ENCODE assay signal across 24 cellular contexts in the genomic region with DNA sequence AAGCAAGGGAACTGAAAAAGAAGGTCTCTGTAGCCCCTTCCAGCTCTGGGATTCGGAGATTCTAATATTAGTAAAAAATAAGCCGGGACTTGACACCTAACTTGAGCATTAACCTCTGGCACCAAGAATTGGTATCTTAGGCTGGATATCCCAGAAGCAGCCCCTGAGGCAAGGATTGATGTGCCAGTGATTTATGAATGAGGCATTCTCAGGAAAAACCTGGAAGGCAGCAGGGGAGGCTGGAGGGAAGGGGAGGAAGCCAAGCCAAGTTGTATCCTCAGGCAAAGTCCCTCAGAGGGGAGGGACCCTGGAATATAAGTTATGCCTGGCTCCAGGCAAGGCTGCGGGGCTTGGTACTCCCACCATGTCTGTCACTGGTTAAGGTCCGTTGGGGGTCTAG. TPM values are rescaled to one million over a fixed set of nuclear protein-coding genes. Genes with fewer than 3 reads are reported as not detected.
A peak's percentile ranks its signal among the peaks of the same experiment; 100 is the strongest.
DNase-seq lines count a peak whose midpoint lies in the region; ATAC-seq, FAIRE-seq and TF ChIP-seq lines count a peak whose summit lies in the region.
"Had no signal": no experiment of that assay in that cellular context is flagged by ENCODE, and none has a peak within 500 bp of the region (broad histone marks: within the 10 kb centered on the region; RNA-seq: fewer than 3 reads in every experiment).

No MANE protein-coding gene starts in this region.

- FAIRE-seq in kidney (lab: Jason Lieb, UNC): no peak
- FAIRE-seq: A204.1, GM12891, RCC 7860 had no signal

- H3K36me3 ChIP-seq in BLaER1 treated with 17β-estradiol and CSF1 and Interleukin-3, amounts not matched to agents 10 nM and 100 nM: peaks cover 54 to 100% (median 99%) of the 10 kb centered on the region in 11 experiments
- H3K36me3 ChIP-seq in kidney (ENCODE audit: control insufficient read depth in 1 of 2, insufficient read depth in 2 of 2, low read length in 2 of 2): no peaks in the 10 kb centered on the region
- peaks cover 0 to 85% (median 19%) of the 10 kb centered on the region in 6 donors for H3K36me3 ChIP-seq in spleen
- H3K36me3 ChIP-seq in lower lobe of right lung: peaks cover 42% of the 10 kb centered on the region
- H3K36me3 ChIP-seq in HAP-1 (replicated peaks): no peaks in the 10 kb centered on the region
- H3K36me3 ChIP-seq: BE2C, SJSA1 had no signal

- H3K4me1 ChIP-seq in BLaER1 treated with 17β-estradiol and CSF1 and Interleukin-3, amounts not matched to agents 10 nM and 100 nM: peaks cover 35 to 90% (median 84%) of the 10 kb centered on the region in 10 experiments
- H3K4me1 ChIP-seq in kidney (ENCODE audit: control insufficient read depth in 1 of 2, insufficient read depth in 1 of 2, low read depth in 1 of 2, low read length in 2 of 2) (peaks cover 26 to 45% of the 10 kb centered on the region in 2 donors), spleen (peaks cover 4 to 92% (median 50%) of the 10 kb centered on the region in 6 donors), lower lobe of right lung (peaks cover 24% of the 10 kb centered on the region), HAP-1 (no peaks in the 10 kb centered on the region; the same call in 1 of the 2 replicates)
- H3K4me1 ChIP-seq: BE2C, SJSA1 had no signal

- peak overlapping the region in 5 of 11 experiments; percentile 1 to 57 (median 44); a peak in 7 of 22 replicates for H3K9ac ChIP-seq in BLaER1 treated with 17β-estradiol and CSF1 and Interleukin-3, amounts not matched to agents 10 nM and 100 nM
- peak overlapping the region in 1 of 2 donors; percentile 24 for H3K9ac ChIP-seq in kidney (ENCODE audit: low read length in 2 of 2)
- H3K9ac ChIP-seq: GM23248 had no signal

- peak overlapping the region in 2 of 11 experiments; percentile 3 to 8; a peak in 2 of 22 replicates for H3K27ac ChIP-seq in BLaER1 treated with 17β-estradiol and CSF1 and Interleukin-3, amounts not matched to agents 10 nM and 100 nM
- H3K27ac ChIP-seq in kidney (ENCODE audit: low read depth in 2 of 2, low read length in 2 of 2): peak overlapping the region; percentile 44 to 60
- H3K27ac ChIP-seq in spleen: peak overlapping the region in 3 of 8 donors; percentile 0 to 32 (median 15)
- no peak overlapping the region for H3K27ac ChIP-seq in lower lobe of right lung
- H3K27ac ChIP-seq: GM23248, SJSA1 had no signal

- H3K4me2 ChIP-seq in BLaER1 treated with 17β-estradiol and CSF1 and Interleukin-3, amounts not matched to agents 10 nM and 100 nM: peak overlapping the region; percentile 50 to 98 (median 66); a peak in 21 of 22 replicates

- TF ChIP-seq CTCF in kidney (IDR thresholded peaks at IDR 0.05; ENCODE audit: borderline replicate concordance, extremely low read depth, insufficient read depth) (no peak), spleen (IDR thresholded peaks at IDR 0.05 in 8 of 11, conservative IDR thresholded peaks at IDR 0.05 in 3 of 11) (no peak), lower lobe of right lung (IDR thresholded peaks at IDR 0.05) (no peak)

- H3K4me3 ChIP-seq in BLaER1 treated with 17β-estradiol and CSF1 and Interleukin-3, amounts not matched to agents 10 nM and 100 nM: peak overlapping the region in 1 of 10 experiments; percentile 5; a peak in 1 of 20 replicates
- H3K4me3 ChIP-seq in kidney (ENCODE audit: low read length in 2 of 2): no peak overlapping the region
- H3K4me3 ChIP-seq in spleen: no peak overlapping the region
- no peak overlapping the region for H3K4me3 ChIP-seq in lower lobe of right lung
- H3K4me3 ChIP-seq in HAP-1: no peak overlapping the region
- H3K4me3 ChIP-seq: GM23248, SJSA1 had no signal

- WGBS in spleen, 5 donors: 73 to 87% (median 82%) methylated on average over 2 to 4 of the region's 4 CpGs

- peaks cover 27 to 100% (median 97%) of the 10 kb centered on the region in 11 experiments; a peak in 21 of 22 replicates for H4K20me1 ChIP-seq in BLaER1 treated with 17β-estradiol and CSF1 and Interleukin-3, amounts not matched to agents 10 nM and 100 nM

- in situ Hi-C loops in HAP-1 (cut with MboI; ENCODE audit: low sequenced_read_pairs): no loop called here

- no peaks in the 10 kb centered on the region for H3K9me3 ChIP-seq in BLaER1 treated with 17β-estradiol and CSF1 and Interleukin-3, amounts not matched to agents 10 nM and 100 nM (replicated peaks in 1 of 11)
- H3K9me3 ChIP-seq in kidney (ENCODE audit: control insufficient read depth in 1 of 2, low read length in 2 of 2) (no peaks in the 10 kb centered on the region), spleen (no peaks in the 10 kb centered on the region), lower lobe of right lung (no peaks in the 10 kb centered on the region), HAP-1 (no peaks in the 10 kb centered on the region)
- H3K9me3 ChIP-seq: BE2C, SJSA1 had no signal

- no peak for TF ChIP-seq POLR2A in spleen (IDR thresholded peaks at IDR 0.05)

- intact Hi-C loops in kidney (cut with DNase I): no loop called here
- intact Hi-C loops in spleen (cut with DNase I; ENCODE audit: low total_unique reads): loop anchor here (2.0 kb wide), 1 partner anchor 109 kb away; no protein-coding TSS in a partner anchor
- intact Hi-C loops in lower lobe of right lung (cut with DNase I): no loop called here

- DNase-seq in NCI-H446 treated with DMSO at 0.1 percent for 48 hours (lab: John Stamatoyannopoulos, UW): peak; percentile 80
- DNase-seq in kidney: no peak
- DNase-seq in spleen: peak; percentile 29
- no peak for DNase-seq in lower lobe of right lung
- DNase-seq in HAP-1 (ENCODE audit: low spot score in 2 of 2): no peak
- DNase-seq in RPMI8226: no peak
- DNase-seq: BE2C; CD8-positive, alpha-beta T cell; DND-41; GM23248; H9; MM.1S; NCI-H1048; NCI-H1417 treated with DMSO at 0.1 percent for 48 hours; NCI-H187; NCI-H510A treated with DMSO at 0.1 percent for 48 hours; OCI-M1 had no signal

- ATAC-seq in lower lobe of right lung: no peak
- ATAC-seq: CD8-positive, alpha-beta T cell; Right ventricle myocardium inferior had no signal

- peaks cover 0 to 6% (median 0%) of the 10 kb centered on the region in 11 experiments; a peak in 6 of 22 replicates for H3K27me3 ChIP-seq in BLaER1 treated with 17β-estradiol and CSF1 and Interleukin-3, amounts not matched to agents 10 nM and 100 nM
- H3K27me3 ChIP-seq in spleen (replicated peaks in 1 of 7): no peaks in the 10 kb centered on the region
- H3K27me3 ChIP-seq in lower lobe of right lung (ENCODE audit: low read depth): no peaks in the 10 kb centered on the region
- peaks cover 16% of the 10 kb centered on the region for H3K27me3 ChIP-seq in HAP-1 (ENCODE audit: low read depth)
- H3K27me3 ChIP-seq: BE2C had no signal

RNA-seq across cellular contexts. Expression of a gene that starts 30.0 kb away (rescaled TPM):
- total RNA-seq in kidney (60.6 TPM), spleen (10 to 100 TPM; 46.6 to 79.4 (median 63.5) TPM), lower lobe of right lung (56.4 TPM)
- polyA plus RNA-seq in kidney (ENCODE audit: insufficient read depth, low read depth, low replicate concordance) (57.1 TPM), spleen (10 to 100 TPM; 36.0 to 66.6 (median 48.9) TPM)
- total RNA-seq: CD8-positive, alpha-beta T cell; G401; GM23248; SJSA1 had no signal
- polyA plus RNA-seq: GM23248 had no signal

Comparison
In these comparisons a context has a peak if more than half of its experiments do, and no peak if none do; other contexts are left out.
1. DNase-seq: peak in NCI-H446 treated with DMSO at 0.1 percent for 48 hours (single experiment) and spleen (single experiment); none in kidney (single experiment), lower lobe of right lung (single experiment), HAP-1 (0 of 2) and RPMI8226 (single experiment).